Comparison of ENCODE assay signal across 8 cellular contexts in genomic region chr1:227934476-227935313, GRCh38. TPM values are rescaled to one million over a fixed set of nuclear protein-coding genes. Genes with fewer than 3 reads are reported as not detected.
A peak's percentile ranks its signal among the peaks of the same experiment; 100 is the strongest.
DNase-seq lines count a peak whose midpoint lies in the region; ATAC-seq and TF ChIP-seq lines count a peak whose summit lies in the region.

No MANE protein-coding gene starts in this region.

- CTCF ChIA-PET in activated CD4-positive, alpha-beta memory T cell treated with anti-CD3 and anti-CD28 coated beads, Interleukin-2, amount 10 ng/mL, durations not matched to agents 7 days and 5 days (lab: Charles Lee), result interaction anchor here (0.9 kb wide), 1 partner anchor 19 kb away, joined by 4 read pairs; no protein-coding TSS in a partner anchor

- no peaks in the 10 kb centered on the region for H3K27me3 Mint-ChIP-seq in activated CD4-positive, alpha-beta memory T cell treated with anti-CD3 and anti-CD28 coated beads, Interleukin-2, amount 10 ng/mL, durations not matched to agents 7 days and 5 days

- POLR2A ChIA-PET in activated CD4-positive, alpha-beta memory T cell treated with anti-CD3 and anti-CD28 coated beads, Interleukin-2, amount 10 ng/mL, durations not matched to agents 7 days and 5 days (lab: Charles Lee), result interaction anchor here (0.6 to 0.9 kb wide), 2 partner anchors 169 to 216 kb away, joined by 3 to 5 read pairs; no protein-coding TSS in a partner anchor

- ATAC-seq in HG03457 (IDR thresholded peaks at IDR 0.05; ENCODE audit: unreplicated experiment) (no peak), SK-N-SH treated with all-trans-retinoic acid at 6 μM for 48 hours (no peak)

- peaks cover 33% of the 10 kb centered on the region for H3K9me3 Mint-ChIP-seq in activated CD4-positive, alpha-beta memory T cell treated with anti-CD3 and anti-CD28 coated beads, Interleukin-2, amount 10 ng/mL, durations not matched to agents 7 days and 5 days

- H3K4me1 Mint-ChIP-seq in activated CD4-positive, alpha-beta memory T cell treated with anti-CD3 and anti-CD28 coated beads, Interleukin-2, amount 10 ng/mL, durations not matched to agents 7 days and 5 days, result peaks cover 11% of the 10 kb centered on the region

- TF ChIP-seq CTCF in HFF-Myc (IDR thresholded peaks at IDR 0.05; ENCODE audit: low read depth, low read length, missing control alignments) (no peak), fibroblast of the aortic adventitia (IDR thresholded peaks at IDR 0.05; ENCODE audit: insufficient read depth, low read length) (no peak)

- H3K27ac Mint-ChIP-seq in activated CD4-positive, alpha-beta memory T cell treated with anti-CD3 and anti-CD28 coated beads, Interleukin-2, amount 10 ng/mL, durations not matched to agents 7 days and 5 days, result peak overlapping the region; percentile 61

- no peak overlapping the region for H3K4me3 Mint-ChIP-seq in activated CD4-positive, alpha-beta memory T cell treated with anti-CD3 and anti-CD28 coated beads, Interleukin-2, amount 10 ng/mL, durations not matched to agents 7 days and 5 days

- DNase-seq in HFF-Myc (ENCODE audit: extremely low read depth, low read depth) (peak; percentile 88), fibroblast of the aortic adventitia (ENCODE audit: low read depth) (peak; percentile 68), cerebellar cortex (ENCODE audit: low spot score) (no peak), NCI-H510A (lab: John Stamatoyannopoulos, UW) (no peak)
- DNase-seq in activated CD4-positive, alpha-beta memory T cell treated with anti-CD3 and anti-CD28 coated beads, Interleukin-2, amount 10 ng/mL, durations not matched to agents 7 days and 5 days, result peak; percentile 56
- peak; percentile 30 to 65 (median 43) for DNase-seq in stimulated activated CD4-positive, alpha-beta T cell treated with anti-CD3 and anti-CD28 coated beads, Interleukin-12 subunit alpha, Interleukin-12 subunit beta, amount 100 ng/mL, for 48 hours (ENCODE audit: low read depth in 2 of 3, low spot score in 1 of 3)

- peaks cover 13% of the 10 kb centered on the region for H3K36me3 Mint-ChIP-seq in activated CD4-positive, alpha-beta memory T cell treated with anti-CD3 and anti-CD28 coated beads, Interleukin-2, amount 10 ng/mL, durations not matched to agents 7 days and 5 days (ENCODE audit: low read depth)

- H3K4me3 ChIP-seq in HFF-Myc (replicated peaks; ENCODE audit: low read depth, low read length) (no peak overlapping the region), fibroblast of the aortic adventitia (ENCODE audit: low read depth, low read length) (no peak overlapping the region)

TF ChIP-seq in SK-N-SH treated with all-trans-retinoic acid at 6 μM for 48 hours, 23 proteins besides CTCF, POLR2A, EP300 and RAD21 (continues in another document):
- no peak for TF ChIP-seq ZC3H10 (CRISPR knock-in tag; IDR thresholded peaks at IDR 0.05)
- no peak for TF ChIP-seq POU6F1 (CRISPR knock-in tag; IDR thresholded peaks at IDR 0.05; ENCODE audit: borderline replicate concordance, low read depth)
- TF ChIP-seq ZNF565 (CRISPR knock-in tag; conservative IDR thresholded peaks at IDR 0.05; ENCODE audit: low read depth), result no peak
- TF ChIP-seq ZNF8 (CRISPR knock-in tag; IDR thresholded peaks at IDR 0.05), result no peak
- no peak for TF ChIP-seq TCF4 (CRISPR knock-in tag; IDR thresholded peaks at IDR 0.05; ENCODE audit: borderline replicate concordance)
- TF ChIP-seq CSRNP3 (CRISPR knock-in tag; IDR thresholded peaks at IDR 0.05), result no peak
- TF ChIP-seq ZFP3 (CRISPR knock-in tag; IDR thresholded peaks at IDR 0.05), result no peak
- no peak for TF ChIP-seq RARB (CRISPR knock-in tag; IDR thresholded peaks at IDR 0.05)
- TF ChIP-seq PATZ1 (CRISPR knock-in tag; IDR thresholded peaks at IDR 0.05; ENCODE audit: borderline replicate concordance), result no peak
- TF ChIP-seq PPARA (CRISPR knock-in tag; IDR thresholded peaks at IDR 0.05; ENCODE audit: borderline replicate concordance), result no peak
- no peak for TF ChIP-seq ESRRG (CRISPR knock-in tag; IDR thresholded peaks at IDR 0.05)
- TF ChIP-seq ZFP30 (CRISPR knock-in tag; IDR thresholded peaks at IDR 0.05), result no peak
- no peak for TF ChIP-seq CSDC2 (CRISPR knock-in tag; IDR thresholded peaks at IDR 0.05)
- no peak for TF ChIP-seq BACH2 (CRISPR knock-in tag; IDR thresholded peaks at IDR 0.05; ENCODE audit: borderline replicate concordance)
- no peak for TF ChIP-seq ISL1 (CRISPR knock-in tag; IDR thresholded peaks at IDR 0.05)
- no peak for TF ChIP-seq TSHZ2 (CRISPR knock-in tag; IDR thresholded peaks at IDR 0.05)
- no peak for TF ChIP-seq CREB5 (CRISPR knock-in tag; IDR thresholded peaks at IDR 0.05; ENCODE audit: low read depth)
- TF ChIP-seq OSR1 (CRISPR knock-in tag; IDR thresholded peaks at IDR 0.05), result no peak

RNA-seq across cellular contexts. Expression of gene WNT9A, which starts 13.0 kb away (rescaled TPM):
- 1 to 10 TPM; 1.5 to 2.0 TPM for total RNA-seq in activated CD4-positive, alpha-beta memory T cell treated with anti-CD3 and anti-CD28 coated beads, Interleukin-2, amount 10 ng/mL, durations not matched to agents 7 days and 5 days
- total RNA-seq in fibroblast of the aortic adventitia (ENCODE audit: low replicate concordance), result 0.41 and 0.99 TPM in 2 replicates

Comparison
In these comparisons a context has a peak if more than half of its experiments do, and no peak if none do; other contexts are left out.
1. DNase-seq: peak in HFF-Myc (single experiment), activated CD4-positive, alpha-beta memory T cell treated with anti-CD3 and anti-CD28 coated beads, Interleukin-2, amount 10 ng/mL, durations not matched to agents 7 days and 5 days (single experiment), fibroblast of the aortic adventitia (single experiment) and stimulated activated CD4-positive, alpha-beta T cell treated with anti-CD3 and anti-CD28 coated beads, Interleukin-12 subunit alpha, Interleukin-12 subunit beta, amount 100 ng/mL, for 48 hours (3 of 3); none in cerebellar cortex (single experiment) and NCI-H510A (single experiment).